In the genomic region with DNA sequence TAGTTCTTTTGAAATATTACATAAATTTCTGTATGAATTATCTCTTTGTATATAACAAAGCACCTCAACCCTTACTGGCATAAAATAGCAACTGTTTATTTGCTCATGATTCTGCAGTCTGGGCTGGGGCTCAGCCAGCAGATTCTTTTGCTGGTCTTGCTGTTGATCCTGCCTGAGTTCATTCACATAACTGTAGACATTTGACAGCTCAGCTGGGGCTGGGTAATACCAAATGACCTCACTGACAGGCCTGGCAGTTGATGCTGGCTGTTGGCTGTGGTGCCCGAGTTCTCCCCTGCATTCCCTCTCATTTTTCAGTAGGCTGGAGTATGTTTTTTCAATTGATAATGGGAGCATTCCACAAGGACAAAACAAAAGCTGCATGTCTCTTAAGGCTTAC, we compare ENCODE assay signal across 14 cellular contexts.
A peak's percentile ranks its signal among the peaks of the same experiment; 100 is the strongest.
DNase-seq lines count a peak whose midpoint lies in the region; ATAC-seq and TF ChIP-seq lines count a peak whose summit lies in the region.
"Had no signal": no experiment of that assay in that cellular context is flagged by ENCODE, and none has a peak within 500 bp of the region (broad histone marks: within the 10 kb centered on the region; RNA-seq: fewer than 3 reads in every experiment).

No MANE protein-coding gene starts in this region.

- H3K36me3 ChIP-seq in IMR-90 (ENCODE audit: control insufficient read depth, insufficient read depth, low read length), result no peaks in the 10 kb centered on the region
- H3K36me3 ChIP-seq in heart right ventricle, result no peaks in the 10 kb centered on the region
- H3K36me3 ChIP-seq: BLaER1 treated with 17β-estradiol and CSF1 and Interleukin-3, amounts not matched to agents 10 nM and 100 nM had no signal

- no peak for TF ChIP-seq RAD21 in IMR-90 (IDR thresholded peaks at IDR 0.05; ENCODE audit: low read length)

- peaks cover 2% of the 10 kb centered on the region; the same call in 1 of the 2 replicates for H3K4me1 ChIP-seq in IMR-90 (ENCODE audit: control insufficient read depth, insufficient read depth, low read length)
- H3K4me1 ChIP-seq in heart right ventricle, result peaks cover 0 to 4% (median 0%) of the 10 kb centered on the region in 9 donors
- H3K4me1 ChIP-seq: BLaER1 treated with 17β-estradiol and CSF1 and Interleukin-3, amounts not matched to agents 10 nM and 100 nM had no signal

- no peak overlapping the region for H2AK5ac ChIP-seq in IMR-90 (ENCODE audit: low read depth, low read length)

- ATAC-seq in IMR-90 (ENCODE audit: low read depth) (peak; percentile 80), heart right ventricle (peak; percentile 65 to 99 (median 90)), HG03135 (IDR thresholded peaks at IDR 0.05; ENCODE audit: unreplicated experiment) (no peak), GM21717 (IDR thresholded peaks at IDR 0.05; ENCODE audit: unreplicated experiment) (no peak)
- ATAC-seq: activated CD8-positive, alpha-beta T cell treated with anti-CD3 and anti-CD28 coated beads for 36 hours had no signal

- H3K9ac ChIP-seq in IMR-90 (ENCODE audit: low read depth, low read length), result no peak overlapping the region
- H3K9ac ChIP-seq: BLaER1 treated with 17β-estradiol and CSF1 and Interleukin-3, amounts not matched to agents 10 nM and 100 nM had no signal

- no peak overlapping the region for H2BK120ac ChIP-seq in IMR-90 (ENCODE audit: low read depth, low read length)

- no peak overlapping the region; the same call in 1 of the 2 replicates for H3K4me2 ChIP-seq in IMR-90 (ENCODE audit: low read depth, low read length)
- H3K4me2 ChIP-seq: BLaER1 treated with 17β-estradiol and CSF1 and Interleukin-3, amounts not matched to agents 10 nM and 100 nM had no signal

- no peak overlapping the region for H3K18ac ChIP-seq in IMR-90 (ENCODE audit: low read depth, low read length)

- H2AFZ ChIP-seq in IMR-90 (replicated peaks; ENCODE audit: low read length, poor library complexity), result no peak overlapping the region

- H3K4me3 ChIP-seq in IMR-90 (ENCODE audit: insufficient read depth, low read depth, low read length) (no peak overlapping the region), astrocyte of the spinal cord (ENCODE audit: low read depth, low read length) (no peak overlapping the region), heart right ventricle (no peak overlapping the region)
- H3K4me3 ChIP-seq: BLaER1 treated with 17β-estradiol and CSF1 and Interleukin-3, amounts not matched to agents 10 nM and 100 nM; dorsolateral prefrontal cortex had no signal

- H3K27me3 ChIP-seq in IMR-90 (ENCODE audit: control insufficient read depth, insufficient read depth, low read length) (no peaks in the 10 kb centered on the region), heart right ventricle (peaks cover 0 to 2% (median 0%) of the 10 kb centered on the region in 7 donors)
- H3K27me3 ChIP-seq: BLaER1 treated with 17β-estradiol and CSF1 and Interleukin-3, amounts not matched to agents 10 nM and 100 nM; dorsolateral prefrontal cortex had no signal

- no peak overlapping the region for H3K27ac ChIP-seq in IMR-90 (ENCODE audit: insufficient read depth, low read length)
- no peak overlapping the region for H3K27ac ChIP-seq in heart right ventricle
- H3K27ac ChIP-seq: BLaER1 treated with 17β-estradiol and CSF1 and Interleukin-3, amounts not matched to agents 10 nM and 100 nM; dorsolateral prefrontal cortex had no signal

- no peak overlapping the region for H3K23ac ChIP-seq in IMR-90 (ENCODE audit: low read depth, low read length)

- no peak overlapping the region for H3K14ac ChIP-seq in IMR-90 (replicated peaks; ENCODE audit: low read depth, low read length)

- H2BK20ac ChIP-seq in IMR-90 (ENCODE audit: low read depth, low read length), result no peak overlapping the region

- dilution Hi-C loops in IMR-90 (cut with HindIII; ENCODE audit: low sequenced_read_pairs, unreplicated experiment), result no loop called here

- H3K79me1 ChIP-seq in IMR-90 (ENCODE audit: low read depth in 1 of 2, low read length in 2 of 2), result no peaks in the 10 kb centered on the region

- DNase-seq in IMR-90, result peak; percentile 33
- peak; percentile 39 for DNase-seq in astrocyte of the spinal cord (ENCODE audit: low read depth, low spot score)
- peak; percentile 32 to 69 for DNase-seq in heart right ventricle
- DNase-seq in pons (ENCODE audit: low spot score), result peak; percentile 7
- DNase-seq in T-helper 9 cell, result no peak
- DNase-seq: activated CD8-positive, alpha-beta T cell treated with anti-CD3 and anti-CD28 coated beads for 36 hours; amniotic stem cell; H7; NCI-H1105 treated with DMSO at 0.1 percent for 48 hours; stimulated activated CD4-positive, alpha-beta T cell treated with anti-CD3 and anti-CD28 coated beads, Interleukin-12 subunit alpha, Interleukin-12 subunit beta, amount 100 ng/mL, for 4 hours had no signal

- WGBS in IMR-90 (ENCODE audit: extremely low coverage in 2 of 2, insufficient read length in 1 of 2), 2 experiments, result no CpG with 5 or more reads among the region's 1 CpG
- WGBS in heart right ventricle, 2 donors, result 8 to 24% methylated on average over 1 of the region's 1 CpG

- no peaks in the 10 kb centered on the region for H4K20me1 ChIP-seq in IMR-90 (ENCODE audit: insufficient read depth, low read length)
- H4K20me1 ChIP-seq: BLaER1 treated with 17β-estradiol and CSF1 and Interleukin-3, amounts not matched to agents 10 nM and 100 nM had no signal

- POLR2A ChIA-PET in IMR-90 (lab: Charles Lee; ENCODE audit: unreplicated experiment), result no interaction called here

- CTCF ChIA-PET in IMR-90 (lab: Yijun Ruan, JAX), result interaction anchor here (1.7 kb wide), 1 partner anchor 11 kb away, joined by 5 read pairs; no protein-coding TSS in a partner anchor

- no peak overlapping the region for H4K91ac ChIP-seq in IMR-90 (ENCODE audit: insufficient read depth, low read depth, low read length)

- no peak for TF ChIP-seq POLR2A in IMR-90 (IDR thresholded peaks at IDR 0.05; ENCODE audit: low read depth, low read length)

- H4K8ac ChIP-seq in IMR-90 (ENCODE audit: low read depth in 2 of 2, low read length in 2 of 2), result no peak overlapping the region

- no peak overlapping the region for H3K56ac ChIP-seq in IMR-90 (ENCODE audit: extremely low read depth, insufficient read depth, low read length)

- H3K9me3 ChIP-seq in IMR-90 (ENCODE audit: control insufficient read depth, insufficient read depth, low read length) (no peaks in the 10 kb centered on the region), heart right ventricle (no peaks in the 10 kb centered on the region)
- H3K9me3 ChIP-seq: BLaER1 treated with 17β-estradiol and CSF1 and Interleukin-3, amounts not matched to agents 10 nM and 100 nM had no signal

- intact Hi-C loops in IMR-90 (cut with micrococcal nuclease), result no loop called here
- intact Hi-C loops in heart right ventricle (cut with DNase I), result no loop called here

- H3K9me1 ChIP-seq in IMR-90 (ENCODE audit: insufficient read depth, low read length), result no peaks in the 10 kb centered on the region

- TF ChIP-seq CTCF in IMR-90 (conservative IDR thresholded peaks at IDR 0.05; ENCODE audit: low read depth, low read length) (no peak), astrocyte of the spinal cord (IDR thresholded peaks at IDR 0.05; ENCODE audit: low read depth, low read length) (no peak), heart right ventricle (IDR thresholded peaks at IDR 0.05) (no peak)

- H3K4ac ChIP-seq in IMR-90 (ENCODE audit: low read depth, low read length), result no peak overlapping the region

- H2BK15ac ChIP-seq in IMR-90 (ENCODE audit: low read depth, low read length), result no peak overlapping the region

- in situ Hi-C loops in IMR-90 (cut with MboI; ENCODE audit: low sequenced_read_pairs), result no loop called here
- in situ Hi-C loops in astrocyte of the spinal cord (cut with HindIII; ENCODE audit: low sequenced_read_pairs), result no loop called here

- no TSS peak for BruUV-seq in IMR-90 (replicated peaks; lab: Mats Ljungman, UMichigan)

- H2AK9ac ChIP-seq in IMR-90 (replicated peaks; ENCODE audit: low read depth, low read length, poor library complexity), result no peak overlapping the region

- H4K5ac ChIP-seq in IMR-90 (ENCODE audit: low read depth, low read length), result no peak overlapping the region

- no peak overlapping the region for H2BK5ac ChIP-seq in IMR-90 (ENCODE audit: low read depth, low read length, poor library complexity, severe bottlenecking)

TF ChIP-seq in IMR-90, 13 proteins besides CTCF, POLR2A, EP300 and RAD21:
- TF ChIP-seq USF2 (IDR thresholded peaks at IDR 0.05; ENCODE audit: low read depth, low read length), result no peak
- no peak for TF ChIP-seq RCOR1 (IDR thresholded peaks at IDR 0.05; ENCODE audit: insufficient replicate concordance, low read length)
- TF ChIP-seq CHD1 (IDR thresholded peaks at IDR 0.05; ENCODE audit: low read depth, low read length), result no peak
- no peak for TF ChIP-seq FOS (IDR thresholded peaks at IDR 0.05; ENCODE audit: low read depth, low read length)
- TF ChIP-seq SMC3 (IDR thresholded peaks at IDR 0.05; ENCODE audit: low read depth, low read length), result no peak
- no peak for TF ChIP-seq NFE2L2 (IDR thresholded peaks at IDR 0.05; ENCODE audit: low read depth, low read length)
- TF ChIP-seq CEBPB (IDR thresholded peaks at IDR 0.05; ENCODE audit: low read depth, low read length), result no peak
- TF ChIP-seq BHLHE40 (IDR thresholded peaks at IDR 0.05; ENCODE audit: low read depth, low read length), result no peak
- TF ChIP-seq, protein P1, sequence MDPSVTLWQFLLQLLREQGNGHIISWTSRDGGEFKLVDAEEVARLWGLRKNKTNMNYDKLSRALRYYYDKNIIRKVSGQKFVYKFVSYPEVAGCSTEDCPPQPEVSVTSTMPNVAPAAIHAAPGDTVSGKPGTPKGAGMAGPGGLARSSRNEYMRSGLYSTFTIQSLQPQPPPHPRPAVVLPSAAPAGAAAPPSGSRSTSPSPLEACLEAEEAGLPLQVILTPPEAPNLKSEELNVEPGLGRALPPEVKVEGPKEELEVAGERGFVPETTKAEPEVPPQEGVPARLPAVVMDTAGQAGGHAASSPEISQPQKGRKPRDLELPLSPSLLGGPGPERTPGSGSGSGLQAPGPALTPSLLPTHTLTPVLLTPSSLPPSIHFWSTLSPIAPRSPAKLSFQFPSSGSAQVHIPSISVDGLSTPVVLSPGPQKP (IDR thresholded peaks at IDR 0.05; ENCODE audit: borderline replicate concordance, low read depth, low read length), result no peak

Comparison
In these comparisons a context has a peak if more than half of its experiments do, and no peak if none do; other contexts are left out.
1. ATAC-seq: peak in IMR-90 (single experiment) and heart right ventricle (8 of 8); none in HG03135 (single experiment) and GM21717 (single experiment).